23 cellular contexts compared by ENCODE assay signal in the genomic region with DNA sequence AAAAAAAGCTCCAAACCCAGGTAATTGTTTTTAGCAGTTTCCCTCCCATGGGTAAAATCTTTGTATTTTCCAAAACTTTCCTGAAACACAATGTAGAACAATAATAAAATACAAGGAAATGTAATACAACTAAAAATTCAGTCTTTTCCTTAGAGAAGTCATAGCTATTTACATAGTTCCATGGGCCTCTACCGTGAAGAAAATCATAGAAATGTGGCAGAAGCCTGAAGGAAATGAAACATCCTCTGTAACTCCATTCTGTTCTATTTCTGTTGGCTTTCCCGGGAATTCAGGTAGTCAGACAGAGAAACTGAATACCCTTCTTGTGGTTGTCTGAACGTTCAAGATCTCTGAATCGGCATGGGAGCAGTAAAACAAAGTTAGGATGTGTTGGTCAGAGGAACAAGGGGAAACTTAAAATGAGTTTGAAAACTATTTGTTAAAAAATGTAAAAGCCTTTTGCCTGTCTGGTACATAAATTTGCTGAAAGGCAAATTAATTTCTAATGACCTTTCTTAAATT.
DNase-seq lines count a peak whose midpoint lies in the region; ATAC-seq and TF ChIP-seq lines count a peak whose summit lies in the region.
"Had no signal": no experiment of that assay in that cellular context is flagged by ENCODE, and none has a peak within 500 bp of the region (broad histone marks: within the 10 kb centered on the region; RNA-seq: fewer than 3 reads in every experiment).

No MANE protein-coding gene starts in this region.

- H3K4me3 ChIP-seq in BLaER1: no peak overlapping the region
- H3K4me3 ChIP-seq in HUES64 (ENCODE audit: low read length): no peak overlapping the region
- no peak overlapping the region for H3K4me3 ChIP-seq in lower lobe of right lung
- H3K4me3 ChIP-seq: HAP-1, K562, stomach had no signal

- H3K27me3 ChIP-seq in BLaER1: no peaks in the 10 kb centered on the region
- no peaks in the 10 kb centered on the region for H3K27me3 ChIP-seq in HUES64 (ENCODE audit: insufficient read depth, low read length)
- H3K27me3 ChIP-seq in lower lobe of right lung (ENCODE audit: low read depth): no peaks in the 10 kb centered on the region
- H3K27me3 ChIP-seq: stomach had no signal

- no peak for ATAC-seq in stimulated activated naive CD8-positive, alpha-beta T cell treated with anti-CD3 and anti-CD28 coated beads, Interleukin-15, amount 100 ng/mL, for 72 hours
- no peak for ATAC-seq in lower lobe of right lung
- no peak for ATAC-seq in HG03432 (IDR thresholded peaks at IDR 0.05; ENCODE audit: unreplicated experiment)
- ATAC-seq: activated CD4-positive, alpha-beta T cell treated with anti-CD3 and anti-CD28 coated beads for 36 hours; K562; T-cell had no signal

- H3K36me3 Mint-ChIP-seq in MCF 10A (ENCODE audit: insufficient read depth, unreplicated experiment): no peaks in the 10 kb centered on the region
- H3K36me3 Mint-ChIP-seq in neural crest cell (ENCODE audit: low read depth): peaks cover 2% of the 10 kb centered on the region
- H3K36me3 Mint-ChIP-seq: T-cell, type B pancreatic cell had no signal

- H3K4me2 ChIP-seq in BLaER1: peak overlapping the region; percentile 68

- H3K9me3 ChIP-seq in BLaER1 (peaks cover 13% of the 10 kb centered on the region), HUES64 (ENCODE audit: insufficient read depth, low read depth, low read length) (no peaks in the 10 kb centered on the region), lower lobe of right lung (no peaks in the 10 kb centered on the region)
- H3K9me3 ChIP-seq: HAP-1, stomach had no signal

- peak overlapping the region; percentile 56 for H3K27ac Mint-ChIP-seq in MCF 10A (ENCODE audit: low read depth, unreplicated experiment)
- H3K27ac Mint-ChIP-seq in neural crest cell (ENCODE audit: unreplicated experiment): peak overlapping the region; percentile 90
- no peak overlapping the region for H3K27ac Mint-ChIP-seq in stimulated activated naive CD8-positive, alpha-beta T cell treated with anti-CD3 and anti-CD28 coated beads, Interleukin-15, amount 100 ng/mL, for 72 hours
- H3K27ac Mint-ChIP-seq: activated CD4-positive, alpha-beta T cell treated with anti-CD3 and anti-CD28 coated beads for 36 hours; T-cell; type B pancreatic cell had no signal

- DNase-seq in MCF 10A (ENCODE audit: unreplicated experiment): no peak
- no peak for DNase-seq in neural crest cell (ENCODE audit: low read depth, low spot score)
- no peak for DNase-seq in stimulated activated naive CD8-positive, alpha-beta T cell treated with anti-CD3 and anti-CD28 coated beads, Interleukin-15, amount 100 ng/mL, for 72 hours
- no peak for DNase-seq in lower lobe of right lung
- DNase-seq in T1000 (lab: John Stamatoyannopoulos, UW): no peak
- DNase-seq: activated CD4-positive, alpha-beta T cell treated with anti-CD3 and anti-CD28 coated beads for 36 hours; activated naive CD4-positive, alpha-beta T cell treated with anti-CD3 and anti-CD28 coated beads, Interleukin-2, amount 50 U/mL, for 16 hours; activated T-cell treated with anti-CD3 and anti-CD28 coated beads, Interleukin-2, amount 50 U/mL, for 48 hours; C1 segment of cervical spinal cord; central memory CD4-positive, alpha-beta T cell; foreskin fibroblast; hippocampal formation; NCI-H1694; OCI-M1; SIG-M5; T-cell had no signal

- H4K20me1 ChIP-seq in BLaER1: no peaks in the 10 kb centered on the region

- no TSS peak for BruUV-seq in MCF 10A (replicated peaks; lab: Mats Ljungman, UMichigan)

- H3K27ac ChIP-seq in BLaER1 (no peak overlapping the region), HUES64 (ENCODE audit: low read depth, low read length) (peak overlapping the region; percentile 24; the same call in 1 of the 2 replicates), lower lobe of right lung (no peak overlapping the region)

- H3K4me1 ChIP-seq in BLaER1: peaks cover 14% of the 10 kb centered on the region
- peaks cover 23% of the 10 kb centered on the region for H3K4me1 ChIP-seq in HUES64 (ENCODE audit: insufficient read depth, low read length)
- peaks cover 11% of the 10 kb centered on the region for H3K4me1 ChIP-seq in lower lobe of right lung

- H3K36me3 ChIP-seq in BLaER1 (no peaks in the 10 kb centered on the region), HUES64 (ENCODE audit: insufficient read depth, low read length) (no peaks in the 10 kb centered on the region), lower lobe of right lung (no peaks in the 10 kb centered on the region)
- H3K36me3 ChIP-seq: HAP-1, stomach had no signal

- WGBS in HUES64: 66% methylated on average over 4 of the region's 4 CpGs

- H3K4me1 Mint-ChIP-seq in MCF 10A (ENCODE audit: insufficient read depth, unreplicated experiment): peaks cover 50% of the 10 kb centered on the region
- peaks cover 37% of the 10 kb centered on the region for H3K4me1 Mint-ChIP-seq in neural crest cell
- H3K4me1 Mint-ChIP-seq in stimulated activated naive CD8-positive, alpha-beta T cell treated with anti-CD3 and anti-CD28 coated beads, Interleukin-15, amount 100 ng/mL, for 72 hours: peaks cover 13% of the 10 kb centered on the region
- H3K4me1 Mint-ChIP-seq: activated CD4-positive, alpha-beta T cell treated with anti-CD3 and anti-CD28 coated beads for 36 hours; T-cell had no signal

- intact Hi-C loops in MCF 10A (cut with micrococcal nuclease): no loop called here
- intact Hi-C loops in lower lobe of right lung (cut with DNase I): no loop called here

- POLR2A ChIA-PET in MCF 10A (lab: Yijun Ruan, JAX): interaction anchor here (1.0 to 2.6 kb wide), 3 partner anchors 9 to 15 kb away, joined by 3 to 7 read pairs (median 4); no protein-coding TSS in a partner anchor

- H3K27me3 Mint-ChIP-seq in MCF 10A (ENCODE audit: insufficient read depth, unreplicated experiment) (no peaks in the 10 kb centered on the region), neural crest cell (ENCODE audit: low read depth) (no peaks in the 10 kb centered on the region)
- H3K27me3 Mint-ChIP-seq in stimulated activated naive CD8-positive, alpha-beta T cell treated with anti-CD3 and anti-CD28 coated beads, Interleukin-15, amount 100 ng/mL, for 72 hours: no peaks in the 10 kb centered on the region
- H3K27me3 Mint-ChIP-seq: activated CD4-positive, alpha-beta T cell treated with anti-CD3 and anti-CD28 coated beads for 36 hours; T-cell had no signal

- peak overlapping the region; percentile 15; the same call in 1 of the 2 replicates for H3K9ac ChIP-seq in BLaER1
- no peak overlapping the region; the same call in 1 of the 2 replicates for H3K9ac ChIP-seq in HUES64 (ENCODE audit: low read depth, low read length)

- TF ChIP-seq CTCF in MCF 10A (IDR thresholded peaks at IDR 0.05; ENCODE audit: unreplicated experiment) (no peak), neural crest cell (conservative IDR thresholded peaks at IDR 0.05) (no peak), lower lobe of right lung (IDR thresholded peaks at IDR 0.05) (no peak)

- CTCF ChIA-PET in MCF 10A (lab: Yijun Ruan, JAX): interaction anchor here (0.6 to 0.7 kb wide), 2 partner anchors 16 to 851 kb away, joined by 3 read pairs; no protein-coding TSS in a partner anchor

- H3K4me3 Mint-ChIP-seq in MCF 10A (ENCODE audit: unreplicated experiment) (no peak overlapping the region), neural crest cell (no peak overlapping the region)
- no peak overlapping the region for H3K4me3 Mint-ChIP-seq in stimulated activated naive CD8-positive, alpha-beta T cell treated with anti-CD3 and anti-CD28 coated beads, Interleukin-15, amount 100 ng/mL, for 72 hours
- H3K4me3 Mint-ChIP-seq: activated CD4-positive, alpha-beta T cell treated with anti-CD3 and anti-CD28 coated beads for 36 hours; T-cell; type B pancreatic cell had no signal

- peaks cover 7% of the 10 kb centered on the region for H3K9me3 Mint-ChIP-seq in MCF 10A (ENCODE audit: unreplicated experiment)
- peaks cover 2% of the 10 kb centered on the region for H3K9me3 Mint-ChIP-seq in neural crest cell
- peaks cover 4 to 7% of the 10 kb centered on the region in 2 donors for H3K9me3 Mint-ChIP-seq in stimulated activated naive CD8-positive, alpha-beta T cell treated with anti-CD3 and anti-CD28 coated beads, Interleukin-15, amount 100 ng/mL, for 72 hours
- H3K9me3 Mint-ChIP-seq: type B pancreatic cell had no signal

Comparison
In these comparisons a context has a peak if more than half of its experiments do, and no peak if none do; other contexts are left out.
1. H3K27ac Mint-ChIP-seq: peak in MCF 10A (single experiment) and neural crest cell (single experiment); none in stimulated activated naive CD8-positive, alpha-beta T cell treated with anti-CD3 and anti-CD28 coated beads, Interleukin-15, amount 100 ng/mL, for 72 hours (0 of 2).